1 cellular context compared by ENCODE assay signal in the genomic region with DNA sequence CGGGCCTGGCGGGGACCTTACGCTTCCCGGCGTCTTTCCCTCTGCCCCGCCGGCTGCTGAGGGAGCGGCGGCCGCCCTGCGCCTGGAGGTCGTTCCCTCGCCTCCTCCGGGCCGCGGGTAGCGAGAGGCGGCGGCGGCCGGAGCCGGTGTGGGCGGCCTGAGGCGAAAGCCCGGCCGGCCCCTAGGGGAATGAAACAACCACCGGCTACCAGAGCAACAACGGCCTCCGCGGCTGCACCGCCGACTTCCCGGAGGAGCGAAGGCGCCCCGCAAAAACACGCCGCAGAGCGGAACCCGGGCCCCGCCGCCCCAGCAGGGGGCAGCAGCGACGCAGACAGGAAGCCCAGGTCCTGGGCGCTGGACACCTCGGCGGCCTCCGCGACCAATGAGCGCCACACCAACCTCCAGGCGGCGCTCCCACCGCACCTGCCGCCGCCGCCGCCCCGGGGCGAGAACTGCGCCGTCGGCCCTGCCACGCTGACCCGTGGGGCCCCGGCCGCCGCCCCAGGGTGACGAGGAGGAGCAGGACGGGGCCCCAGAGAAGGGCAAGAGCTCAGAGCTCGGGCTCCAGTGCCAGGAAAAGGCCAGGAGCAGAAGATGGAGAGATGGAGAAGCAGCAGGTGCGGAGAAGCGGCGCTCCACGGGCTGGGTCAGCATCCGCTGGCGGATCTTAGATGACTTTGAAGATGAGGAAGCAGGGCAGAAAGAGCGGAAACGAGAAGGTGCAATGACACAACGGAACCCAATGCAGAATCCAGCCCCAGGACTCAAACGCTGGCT.
TF ChIP-seq lines count a peak whose summit lies in the region.

No MANE protein-coding gene starts in this region.

TF ChIP-seq in GM12878, 131 proteins besides CTCF, POLR2A, EP300 and RAD21 (continued from another document and continues in another):
- no peak for TF ChIP-seq E4F1 (IDR thresholded peaks at IDR 0.05; ENCODE audit: borderline replicate concordance, partially characterized antibody)
- TF ChIP-seq ZNF207 (IDR thresholded peaks at IDR 0.05; ENCODE audit: borderline replicate concordance) = peak; percentile 71; the same call in 1 of the 2 replicates
- TF ChIP-seq BACH1 (IDR thresholded peaks at IDR 0.05; ENCODE audit: borderline replicate concordance) = peak; percentile 73; the same call in 1 of the 2 replicates
- peak; percentile 63 for TF ChIP-seq EED (IDR thresholded peaks at IDR 0.05; ENCODE audit: low read depth)
- TF ChIP-seq ATF3 (IDR thresholded peaks at IDR 0.05; ENCODE audit: borderline replicate concordance, extremely low read depth, low read depth, low read length) = peak; percentile 32; the same call in 1 of the 2 replicates
- peak; percentile 34; the same call in 1 of the 2 replicates for TF ChIP-seq TAF1 (IDR thresholded peaks at IDR 0.05; ENCODE audit: borderline replicate concordance, low read depth, low read length)
- TF ChIP-seq, protein P1, sequence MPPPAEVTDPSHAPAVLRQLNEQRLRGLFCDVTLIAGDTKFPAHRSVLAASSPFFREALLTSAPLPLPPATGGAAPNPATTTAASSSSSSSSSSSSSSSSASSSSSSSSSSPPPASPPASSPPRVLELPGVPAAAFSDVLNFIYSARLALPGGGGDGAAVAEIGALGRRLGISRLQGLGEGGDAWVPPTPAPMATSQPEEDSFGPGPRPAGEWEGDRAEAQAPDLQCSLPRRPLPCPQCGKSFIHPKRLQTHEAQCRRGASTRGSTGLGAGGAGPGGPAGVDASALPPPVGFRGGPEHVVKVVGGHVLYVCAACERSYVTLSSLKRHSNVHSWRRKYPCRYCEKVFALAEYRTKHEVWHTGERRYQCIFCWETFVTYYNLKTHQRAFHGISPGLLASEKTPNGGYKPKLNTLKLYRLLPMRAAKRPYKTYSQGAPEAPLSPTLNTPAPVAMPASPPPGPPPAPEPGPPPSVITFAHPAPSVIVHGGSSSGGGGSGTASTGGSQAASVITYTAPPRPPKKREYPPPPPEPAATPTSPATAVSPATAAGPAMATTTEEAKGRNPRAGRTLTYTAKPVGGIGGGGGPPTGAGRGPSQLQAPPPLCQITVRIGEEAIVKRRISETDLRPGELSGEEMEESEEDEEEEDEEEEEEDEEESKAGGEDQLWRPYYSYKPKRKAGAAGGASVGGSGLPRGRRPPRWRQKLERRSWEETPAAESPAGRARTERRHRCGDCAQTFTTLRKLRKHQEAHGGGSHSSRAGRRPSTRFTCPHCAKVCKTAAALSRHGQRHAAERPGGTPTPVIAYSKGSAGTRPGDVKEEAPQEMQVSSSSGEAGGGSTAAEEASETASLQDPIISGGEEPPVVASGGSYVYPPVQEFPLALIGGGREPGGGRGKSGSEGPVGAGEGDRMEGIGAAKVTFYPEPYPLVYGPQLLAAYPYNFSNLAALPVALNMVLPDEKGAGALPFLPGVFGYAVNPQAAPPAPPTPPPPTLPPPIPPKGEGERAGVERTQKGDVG (CRISPR knock-in tag; IDR thresholded peaks at IDR 0.05) = no peak
- TF ChIP-seq FOS (IDR thresholded peaks at IDR 0.05; ENCODE audit: borderline replicate concordance, extremely low read depth, insufficient read length) = no peak
- TF ChIP-seq, protein P2, sequence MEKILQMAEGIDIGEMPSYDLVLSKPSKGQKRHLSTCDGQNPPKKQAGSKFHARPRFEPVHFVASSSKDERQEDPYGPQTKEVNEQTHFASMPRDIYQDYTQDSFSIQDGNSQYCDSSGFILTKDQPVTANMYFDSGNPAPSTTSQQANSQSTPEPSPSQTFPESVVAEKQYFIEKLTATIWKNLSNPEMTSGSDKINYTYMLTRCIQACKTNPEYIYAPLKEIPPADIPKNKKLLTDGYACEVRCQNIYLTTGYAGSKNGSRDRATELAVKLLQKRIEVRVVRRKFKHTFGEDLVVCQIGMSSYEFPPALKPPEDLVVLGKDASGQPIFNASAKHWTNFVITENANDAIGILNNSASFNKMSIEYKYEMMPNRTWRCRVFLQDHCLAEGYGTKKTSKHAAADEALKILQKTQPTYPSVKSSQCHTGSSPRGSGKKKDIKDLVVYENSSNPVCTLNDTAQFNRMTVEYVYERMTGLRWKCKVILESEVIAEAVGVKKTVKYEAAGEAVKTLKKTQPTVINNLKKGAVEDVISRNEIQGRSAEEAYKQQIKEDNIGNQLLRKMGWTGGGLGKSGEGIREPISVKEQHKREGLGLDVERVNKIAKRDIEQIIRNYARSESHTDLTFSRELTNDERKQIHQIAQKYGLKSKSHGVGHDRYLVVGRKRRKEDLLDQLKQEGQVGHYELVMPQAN (conservative IDR thresholded peaks at IDR 0.05) = peak; percentile 50; the same call in 1 of the 2 replicates
- peak; percentile 96 for TF ChIP-seq GATAD2B (conservative IDR thresholded peaks at IDR 0.05; ENCODE audit: low read depth)
- peak; percentile 70 for TF ChIP-seq ZNF24 (IDR thresholded peaks at IDR 0.05)
- peak; percentile 59 to 80; a peak in 3 of 4 replicates for TF ChIP-seq IKZF2 (IDR thresholded peaks at IDR 0.05)
- peak in 1 of 2 experiments; percentile 22; a peak in 1 of 3 replicates for TF ChIP-seq EGR1 (IDR thresholded peaks at IDR 0.05; ENCODE audit: borderline replicate concordance in 1 of 2, low read depth in 2 of 2, low read length in 2 of 2)
- 0 out of 3 replicates have a peak, but pooled peaks have one; percentile 26 for TF ChIP-seq POU2F2 (IDR thresholded peaks at IDR 0.05; ENCODE audit: borderline replicate concordance, low read depth, low read length)
- TF ChIP-seq, protein P3, sequence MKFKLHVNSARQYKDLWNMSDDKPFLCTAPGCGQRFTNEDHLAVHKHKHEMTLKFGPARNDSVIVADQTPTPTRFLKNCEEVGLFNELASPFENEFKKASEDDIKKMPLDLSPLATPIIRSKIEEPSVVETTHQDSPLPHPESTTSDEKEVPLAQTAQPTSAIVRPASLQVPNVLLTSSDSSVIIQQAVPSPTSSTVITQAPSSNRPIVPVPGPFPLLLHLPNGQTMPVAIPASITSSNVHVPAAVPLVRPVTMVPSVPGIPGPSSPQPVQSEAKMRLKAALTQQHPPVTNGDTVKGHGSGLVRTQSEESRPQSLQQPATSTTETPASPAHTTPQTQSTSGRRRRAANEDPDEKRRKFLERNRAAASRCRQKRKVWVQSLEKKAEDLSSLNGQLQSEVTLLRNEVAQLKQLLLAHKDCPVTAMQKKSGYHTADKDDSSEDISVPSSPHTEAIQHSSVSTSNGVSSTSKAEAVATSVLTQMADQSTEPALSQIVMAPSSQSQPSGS (IDR thresholded peaks at IDR 0.05; ENCODE audit: low read length) = no peak
- TF ChIP-seq SPI1 (IDR thresholded peaks at IDR 0.05; ENCODE audit: borderline replicate concordance, insufficient read depth, low read depth, low read length) = peak; percentile 25; the same call in 1 of the 2 replicates
- TF ChIP-seq SRF (IDR thresholded peaks at IDR 0.05; ENCODE audit: low read depth in 2 of 2, low read length in 2 of 2) = 0 out of 4 replicates have a peak, but pooled peaks of 1 of the 2 experiments have one; percentile 18
- TF ChIP-seq MXI1 (IDR thresholded peaks at IDR 0.05; ENCODE audit: low read depth, low read length) = 0 out of 2 replicates have a peak, but pooled peaks have one; percentile 46
- TF ChIP-seq RAD51 (IDR thresholded peaks at IDR 0.05) = no peak
- TF ChIP-seq CREB1 (IDR thresholded peaks at IDR 0.05; ENCODE audit: low read depth) = peak; percentile 21; the same call in 1 of the 2 replicates
- peak; percentile 54 to 83; a peak in 3 of 4 replicates for TF ChIP-seq BHLHE40 (IDR thresholded peaks at IDR 0.05; ENCODE audit: borderline replicate concordance in 1 of 2, low read depth in 2 of 2, low read length in 1 of 2)
- peak; percentile 82 for TF ChIP-seq SMC3 (IDR thresholded peaks at IDR 0.05; ENCODE audit: borderline replicate concordance, low read length)
- TF ChIP-seq PBX3 (IDR thresholded peaks at IDR 0.05; ENCODE audit: insufficient replicate concordance, low read depth, low read length) = no peak
- TF ChIP-seq ZNF217 (IDR thresholded peaks at IDR 0.05) = peak; percentile 79; the same call in 1 of the 2 replicates
- no peak for TF ChIP-seq ZBTB40 (IDR thresholded peaks at IDR 0.05; ENCODE audit: borderline replicate concordance)
- no peak for TF ChIP-seq BCLAF1 (IDR thresholded peaks at IDR 0.05)
- 0 out of 2 replicates have a peak, but pooled peaks have one; percentile 39 for TF ChIP-seq CHD2 (IDR thresholded peaks at IDR 0.05; ENCODE audit: borderline replicate concordance, low read depth, low read length)
- peak; percentile 81 for TF ChIP-seq YY1 (IDR thresholded peaks at IDR 0.05; ENCODE audit: low read depth, low read length)
- TF ChIP-seq TBL1XR1 (IDR thresholded peaks at IDR 0.05; ENCODE audit: low read depth, low read length) = no peak
- peak; percentile 24; the same call in 1 of the 2 replicates for TF ChIP-seq STAT1 (conservative IDR thresholded peaks at IDR 0.05)
- TF ChIP-seq FOXK2 (IDR thresholded peaks at IDR 0.05) = no peak
- TF ChIP-seq NR2F1 (conservative IDR thresholded peaks at IDR 0.05) = peak; percentile 71; the same call in 1 of the 2 replicates
- TF ChIP-seq DPF2 (IDR thresholded peaks at IDR 0.05) = peak; percentile 79
- no peak for TF ChIP-seq PML (IDR thresholded peaks at IDR 0.05; ENCODE audit: low read length)
- no peak for TF ChIP-seq NRF1 (conservative IDR thresholded peaks at IDR 0.05; ENCODE audit: low read depth, low read length)
- TF ChIP-seq MYB (IDR thresholded peaks at IDR 0.05; ENCODE audit: borderline replicate concordance, low read depth, low read length) = no peak
- 0 out of 2 replicates have a peak, but pooled peaks have one; percentile 45 for TF ChIP-seq ESRRA (IDR thresholded peaks at IDR 0.05; ENCODE audit: low read length)
- peak; percentile 95 for TF ChIP-seq IKZF1 (conservative IDR thresholded peaks at IDR 0.05)
